In genomic region chr10:84406592-84406991, GRCh38 we compare ENCODE assay signal across 13 cellular contexts.
"Had no signal": no experiment of that assay in that cellular context is flagged by ENCODE, and none has a peak within 500 bp of the region (broad histone marks: within the 10 kb centered on the region; RNA-seq: fewer than 3 reads in every experiment).

No MANE protein-coding gene starts in this region.

- H3K27ac Mint-ChIP-seq: activated naive CD4-positive, alpha-beta T cell treated with anti-CD3 and anti-CD28 coated beads, Interleukin-2, amount 10 ng/mL, durations not matched to agents 7 days and 5 days had no signal

- DNase-seq: activated CD4-positive, alpha-beta T cell treated with anti-CD3 and anti-CD28 coated beads for 4 hours; activated naive CD4-positive, alpha-beta T cell treated with anti-CD3 and anti-CD28 coated beads, Interleukin-2, amount 10 ng/mL, durations not matched to agents 7 days and 5 days; amniotic stem cell; dorsolateral prefrontal cortex; left cardiac atrium; mucosa of descending colon; naive thymus-derived CD8-positive, alpha-beta T cell; nucleus accumbens; stimulated activated CD4-positive, alpha-beta T cell treated with anti-CD3 and anti-CD28 coated beads, Interleukin-15, amount 100 ng/mL, for 24 hours; stimulated activated CD4-positive, alpha-beta T cell treated with anti-CD3 and anti-CD28 coated beads, Interleukin-4, amount 100 ng/mL, for 4 hours; stomach; SW 1271 had no signal

- H3K27me3 ChIP-seq: dorsolateral prefrontal cortex, stomach had no signal

- H3K9me3 ChIP-seq: stomach had no signal

- H3K27me3 Mint-ChIP-seq: activated naive CD4-positive, alpha-beta T cell treated with anti-CD3 and anti-CD28 coated beads, Interleukin-2, amount 10 ng/mL, durations not matched to agents 7 days and 5 days; naive thymus-derived CD8-positive, alpha-beta T cell had no signal

- H3K36me3 ChIP-seq: stomach had no signal

- ATAC-seq: left cardiac atrium; mucosa of descending colon; naive thymus-derived CD8-positive, alpha-beta T cell had no signal

- H3K4me3 ChIP-seq: dorsolateral prefrontal cortex, lung, mucosa of descending colon, stomach had no signal

- H3K27ac ChIP-seq: stomach had no signal

- H3K4me3 Mint-ChIP-seq: activated naive CD4-positive, alpha-beta T cell treated with anti-CD3 and anti-CD28 coated beads, Interleukin-2, amount 10 ng/mL, durations not matched to agents 7 days and 5 days had no signal
